In the genomic region with DNA sequence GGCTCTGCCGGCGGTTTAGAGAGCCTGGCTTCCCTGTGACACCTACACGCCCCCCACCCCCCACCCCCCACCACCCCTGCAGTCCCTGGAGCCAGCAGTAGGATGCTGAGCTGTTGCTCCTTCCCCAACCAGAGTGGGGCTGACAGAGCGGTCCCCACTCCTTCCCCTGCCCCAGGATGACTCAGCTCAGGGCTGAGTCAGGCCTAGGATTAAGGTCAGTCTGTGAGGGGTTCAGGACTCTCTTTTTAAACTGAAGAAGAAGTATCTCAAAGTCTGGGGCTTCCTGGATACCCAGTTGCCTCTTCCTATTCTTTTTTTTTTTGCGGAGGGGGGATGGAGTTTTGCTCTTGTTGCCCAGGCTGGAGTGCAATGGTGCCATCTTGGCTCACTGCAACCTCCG, we compare ENCODE assay signal across 20 cellular contexts. TPM values are rescaled to one million over a fixed set of nuclear protein-coding genes. Genes with fewer than 3 reads are reported as not detected.
A peak's percentile ranks its signal among the peaks of the same experiment; 100 is the strongest.
DNase-seq lines count a peak whose midpoint lies in the region; ATAC-seq, FAIRE-seq and TF ChIP-seq lines count a peak whose summit lies in the region.
"Had no signal": no experiment of that assay in that cellular context is flagged by ENCODE, and none has a peak within 500 bp of the region (broad histone marks: within the 10 kb centered on the region; RNA-seq: fewer than 3 reads in every experiment).

No MANE protein-coding gene starts in this region.

- H3K36me3 Mint-ChIP-seq in endodermal cell (ENCODE audit: low read depth) (no peaks in the 10 kb centered on the region), endothelial cell (ENCODE audit: low read depth, unreplicated experiment) (no peaks in the 10 kb centered on the region)
- H3K36me3 Mint-ChIP-seq: activated naive CD8-positive, alpha-beta T cell treated with anti-CD3 and anti-CD28 coated beads, Interleukin-2, amount 10 ng/mL, durations not matched to agents 7 days and 5 days had no signal

- ATAC-seq in GM19455 (IDR thresholded peaks at IDR 0.05; ENCODE audit: unreplicated experiment) = no peak
- no peak for ATAC-seq in HG03378 (IDR thresholded peaks at IDR 0.05; ENCODE audit: unreplicated experiment)
- no peak for ATAC-seq in HG03175 (IDR thresholded peaks at IDR 0.05; ENCODE audit: unreplicated experiment)
- ATAC-seq: HCT116 had no signal

- peak; percentile 67 for DNase-seq in AG20443 (ENCODE audit: low spot score)
- DNase-seq in H54 (ENCODE audit: insufficient read length, low spot score) = peak; percentile 92
- DNase-seq in OCI-M1 (lab: John Stamatoyannopoulos, UW) = peak; percentile 39
- DNase-seq in endodermal cell = peak; percentile 49
- no peak for DNase-seq in endothelial cell (ENCODE audit: low spot score)
- DNase-seq: activated naive CD8-positive, alpha-beta T cell treated with anti-CD3 and anti-CD28 coated beads, Interleukin-2, amount 10 ng/mL, durations not matched to agents 7 days and 5 days; dermis blood vessel endothelial cell; DND-41; Kasumi-1; NCI-H2227 treated with DMSO at 0.1 percent for 48 hours; stomach had no signal

- H3K4me3 Mint-ChIP-seq in endodermal cell (no peak overlapping the region), endothelial cell (ENCODE audit: unreplicated experiment) (no peak overlapping the region)
- H3K4me3 Mint-ChIP-seq: activated naive CD8-positive, alpha-beta T cell treated with anti-CD3 and anti-CD28 coated beads, Interleukin-2, amount 10 ng/mL, durations not matched to agents 7 days and 5 days had no signal

- H3K4me3 ChIP-seq in endodermal cell (ENCODE audit: low read length) = no peak overlapping the region
- H3K4me3 ChIP-seq: stomach had no signal

- H3K9me3 Mint-ChIP-seq in endodermal cell (no peaks in the 10 kb centered on the region), endothelial cell (ENCODE audit: unreplicated experiment) (no peaks in the 10 kb centered on the region)
- H3K9me3 Mint-ChIP-seq: activated naive CD8-positive, alpha-beta T cell treated with anti-CD3 and anti-CD28 coated beads, Interleukin-2, amount 10 ng/mL, durations not matched to agents 7 days and 5 days had no signal

- no peaks in the 10 kb centered on the region for H3K36me3 ChIP-seq in endodermal cell (ENCODE audit: control insufficient read depth, insufficient read depth, low read length)
- H3K36me3 ChIP-seq: stomach had no signal

- H3K4me1 Mint-ChIP-seq in endodermal cell = peaks cover 31% of the 10 kb centered on the region
- H3K4me1 Mint-ChIP-seq in endothelial cell (ENCODE audit: unreplicated experiment) = peaks cover 8% of the 10 kb centered on the region

- H3K27me3 Mint-ChIP-seq in endodermal cell (ENCODE audit: insufficient read depth) (peaks cover 57% of the 10 kb centered on the region), endothelial cell (ENCODE audit: unreplicated experiment) (peaks cover 4% of the 10 kb centered on the region)

- 82 to 100% methylated on average over 1 to 6 of the region's 6 CpGs for WGBS in endodermal cell (ENCODE audit: insufficient coverage in 1 of 2, insufficient read length in 1 of 2), 2 experiments

- H3K27ac ChIP-seq in endodermal cell (ENCODE audit: low read depth, low read length) = no peak overlapping the region
- H3K27ac ChIP-seq: stomach had no signal

- no peaks in the 10 kb centered on the region for H3K9me3 ChIP-seq in endodermal cell (ENCODE audit: control insufficient read depth, low read length)
- H3K9me3 ChIP-seq: stomach had no signal

- TF ChIP-seq POLR2A in H54 (IDR thresholded peaks at IDR 0.05; ENCODE audit: low read depth, low read length) = no peak

- no peak for TF ChIP-seq CTCF in endodermal cell (conservative IDR thresholded peaks at IDR 0.05)
- TF ChIP-seq CTCF in endothelial cell (IDR thresholded peaks at IDR 0.05; ENCODE audit: unreplicated experiment) = no peak

- no peaks in the 10 kb centered on the region for H3K4me1 ChIP-seq in endodermal cell (ENCODE audit: control insufficient read depth, insufficient read depth, low read length)
- H3K4me1 ChIP-seq: stomach had no signal

- H3K9ac ChIP-seq in endodermal cell (ENCODE audit: extremely low read depth, low read length, poor library complexity, severe bottlenecking) = no peak overlapping the region

- no peak overlapping the region for H3K27ac Mint-ChIP-seq in endodermal cell
- H3K27ac Mint-ChIP-seq in endothelial cell (ENCODE audit: unreplicated experiment) = no peak overlapping the region
- H3K27ac Mint-ChIP-seq: activated naive CD8-positive, alpha-beta T cell treated with anti-CD3 and anti-CD28 coated beads, Interleukin-2, amount 10 ng/mL, durations not matched to agents 7 days and 5 days had no signal

- peaks cover 16% of the 10 kb centered on the region for H3K27me3 ChIP-seq in endodermal cell (ENCODE audit: control insufficient read depth, insufficient read depth, low read length, poor library complexity, severe bottlenecking)

- FAIRE-seq in H54 (lab: Jason Lieb, UNC) = peak; percentile 57

RNA-seq across cellular contexts. Expression of a gene that starts 19.1 kb away (rescaled TPM):
- 10 to 100 TPM in 1 of 2 donors, 1 to 10 TPM in 1; 5.7 to 16.6 TPM for total RNA-seq in endodermal cell
- 3.0 TPM for polyA plus RNA-seq in endodermal cell (2013, experiment 1 of 2)
- polyA plus RNA-seq in endodermal cell (2013, experiment 2 of 2) = 3.4 TPM
- not detected for total RNA-seq in endothelial cell (ENCODE audit: unreplicated experiment)
- total RNA-seq: dermis blood vessel endothelial cell, epithelial cell of proximal tubule, glomerular endothelial cell, renal cortical epithelial cell, RPMI7951, stomach, ureter had no signal
- polyA plus RNA-seq: stomach had no signal

RNA-seq across cellular contexts. Expression of a gene that starts 42.7 kb away (rescaled TPM):
- total RNA-seq in endodermal cell (not detected), endothelial cell (ENCODE audit: unreplicated experiment) (not detected)
- 0.18 TPM for polyA plus RNA-seq in endodermal cell (2013, experiment 1 of 2)
- not detected for polyA plus RNA-seq in endodermal cell (2013, experiment 2 of 2)
- total RNA-seq: activated naive CD8-positive, alpha-beta T cell treated with anti-CD3 and anti-CD28 coated beads, Interleukin-2, amount 10 ng/mL, durations not matched to agents 7 days and 5 days; dermis blood vessel endothelial cell; epithelial cell of proximal tubule; glomerular endothelial cell; renal cortical epithelial cell; RPMI7951; stomach; ureter had no signal
- polyA plus RNA-seq: stomach had no signal
